ENCODE assay signal across 19 cellular contexts in the genomic region with DNA sequence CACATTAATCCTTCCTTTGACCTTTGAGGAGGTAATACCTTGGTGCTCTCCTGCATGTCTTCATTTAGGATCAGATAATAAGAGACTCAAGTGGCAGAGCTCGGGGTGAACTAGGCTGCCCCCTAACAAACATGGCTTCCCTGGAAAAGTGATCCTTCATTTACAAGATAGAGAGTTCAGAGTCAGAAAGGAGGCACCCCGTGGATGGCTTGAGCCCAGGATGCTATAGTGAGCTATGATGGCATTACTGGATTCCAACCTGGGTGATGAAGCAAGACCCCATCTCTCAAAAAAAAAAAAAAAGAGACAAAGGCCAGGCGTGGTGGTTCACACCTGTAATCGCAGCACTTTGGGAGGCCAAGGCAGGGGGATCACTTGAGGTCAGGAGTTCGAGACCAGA. TPM values are rescaled to one million over a fixed set of nuclear protein-coding genes. Genes with fewer than 3 reads are reported as not detected.
A peak's percentile ranks its signal among the peaks of the same experiment; 100 is the strongest.
DNase-seq lines count a peak whose midpoint lies in the region; ATAC-seq and TF ChIP-seq lines count a peak whose summit lies in the region.
"Had no signal": no experiment of that assay in that cellular context is flagged by ENCODE, and none has a peak within 500 bp of the region (broad histone marks: within the 10 kb centered on the region; RNA-seq: fewer than 3 reads in every experiment).

No MANE protein-coding gene starts in this region.

- H3K4me3 ChIP-seq in lower lobe of right lung (no peak overlapping the region), gastroesophageal sphincter (no peak overlapping the region)
- H3K4me3 ChIP-seq: K562, left lung, neural progenitor cell, prostate gland had no signal

- peaks cover 87% of the 10 kb centered on the region for H3K4me1 Mint-ChIP-seq in stimulated activated naive CD8-positive, alpha-beta T cell treated with anti-CD3 and anti-CD28 coated beads, Interleukin-15, Interleukin-2, amounts not matched to agents 100 ng/mL and 50 ng/mL, for 24 hours (ENCODE audit: low read depth)
- H3K4me1 Mint-ChIP-seq in T-cell, result peaks cover 83 to 88% (median 85%) of the 10 kb centered on the region in 3 donors
- H3K4me1 Mint-ChIP-seq in glutamatergic neuron (ENCODE audit: low read depth, unreplicated experiment), result peaks cover 22% of the 10 kb centered on the region

- WGBS in gastroesophageal sphincter (ENCODE audit: low coverage in 1 of 2), 2 donors, result 82 to 83% methylated on average over 1 to 5 of the region's 5 CpGs

- H3K27me3 Mint-ChIP-seq in stimulated activated naive CD8-positive, alpha-beta T cell treated with anti-CD3 and anti-CD28 coated beads, Interleukin-15, Interleukin-2, amounts not matched to agents 100 ng/mL and 50 ng/mL, for 24 hours, result no peaks in the 10 kb centered on the region
- H3K27me3 Mint-ChIP-seq in T-cell (no peaks in the 10 kb centered on the region), glutamatergic neuron (ENCODE audit: unreplicated experiment) (no peaks in the 10 kb centered on the region)

- intact Hi-C loops in lower lobe of right lung (cut with DNase I), result no loop called here

- DNase-seq in stimulated activated naive CD8-positive, alpha-beta T cell treated with anti-CD3 and anti-CD28 coated beads, Interleukin-15, Interleukin-2, amounts not matched to agents 100 U/mL and 50 U/mL, for 24 hours, result no peak
- no peak for DNase-seq in T-cell
- no peak for DNase-seq in lower lobe of right lung
- DNase-seq in glutamatergic neuron, result no peak
- DNase-seq in NCI-H82 treated with DMSO at 0.1 percent for 48 hours (lab: John Stamatoyannopoulos, UW; ENCODE audit: unreplicated experiment), result no peak
- DNase-seq: amniotic stem cell, dermis blood vessel endothelial cell, heart right ventricle, left lung, NCI-H1436, NCI-H2171, T-helper 2 cell had no signal

- POLR2A ChIA-PET in T-cell (lab: Charles Lee), result interaction anchor here (0.6 to 1.2 kb wide), 9 partner anchors 8 to 987 kb away, joined by 3 to 9 read pairs (median 4); partner anchors contain the start of genes KAT7 (in 1 of the 2) and PPP1R9B (in 1 of the 2)

- TF ChIP-seq CTCF in lower lobe of right lung (IDR thresholded peaks at IDR 0.05) (no peak), glutamatergic neuron (IDR thresholded peaks at IDR 0.05; ENCODE audit: partially characterized antibody, unreplicated experiment) (no peak), gastroesophageal sphincter (IDR thresholded peaks at IDR 0.05) (no peak)

- no peaks in the 10 kb centered on the region for H3K36me3 ChIP-seq in lower lobe of right lung
- peaks cover 0 to 9% of the 10 kb centered on the region in 2 donors for H3K36me3 ChIP-seq in gastroesophageal sphincter
- H3K36me3 ChIP-seq: neural progenitor cell, prostate gland had no signal

- peak overlapping the region; percentile 70 for H3K27ac Mint-ChIP-seq in stimulated activated naive CD8-positive, alpha-beta T cell treated with anti-CD3 and anti-CD28 coated beads, Interleukin-15, Interleukin-2, amounts not matched to agents 100 ng/mL and 50 ng/mL, for 24 hours
- H3K27ac Mint-ChIP-seq in T-cell (peak overlapping the region; percentile 80 to 96), glutamatergic neuron (ENCODE audit: unreplicated experiment) (no peak overlapping the region)
- H3K27ac Mint-ChIP-seq: neural progenitor cell had no signal

- no peak for TF ChIP-seq EP300 in gastroesophageal sphincter (IDR thresholded peaks at IDR 0.05)

- H3K9me3 Mint-ChIP-seq in stimulated activated naive CD8-positive, alpha-beta T cell treated with anti-CD3 and anti-CD28 coated beads, Interleukin-15, Interleukin-2, amounts not matched to agents 100 ng/mL and 50 ng/mL, for 24 hours, result no peaks in the 10 kb centered on the region
- H3K9me3 Mint-ChIP-seq in T-cell, result no peaks in the 10 kb centered on the region
- peaks cover 2% of the 10 kb centered on the region for H3K9me3 Mint-ChIP-seq in glutamatergic neuron (ENCODE audit: unreplicated experiment)
- H3K9me3 Mint-ChIP-seq: neural progenitor cell had no signal

- H3K27me3 ChIP-seq in lower lobe of right lung (ENCODE audit: low read depth) (no peaks in the 10 kb centered on the region), gastroesophageal sphincter (no peaks in the 10 kb centered on the region)
- H3K27me3 ChIP-seq: heart right ventricle, left lung, neural progenitor cell had no signal

- CTCF ChIA-PET in T-cell (lab: Charles Lee), result interaction anchor here (0.6 to 1.6 kb wide), 4 partner anchors 15 to 388 kb away, joined by 3 to 4 read pairs (median 3); no protein-coding TSS in a partner anchor

- H3K4me3 Mint-ChIP-seq in stimulated activated naive CD8-positive, alpha-beta T cell treated with anti-CD3 and anti-CD28 coated beads, Interleukin-15, Interleukin-2, amounts not matched to agents 100 ng/mL and 50 ng/mL, for 24 hours, result no peak overlapping the region
- H3K4me3 Mint-ChIP-seq in T-cell, result peak overlapping the region in 2 of 3 donors; percentile 1 to 52
- H3K4me3 Mint-ChIP-seq in glutamatergic neuron (ENCODE audit: unreplicated experiment), result no peak overlapping the region
- H3K4me3 Mint-ChIP-seq: neural progenitor cell had no signal

- H3K9me3 ChIP-seq in lower lobe of right lung (no peaks in the 10 kb centered on the region), gastroesophageal sphincter (no peaks in the 10 kb centered on the region)
- H3K9me3 ChIP-seq: heart right ventricle, left lung, prostate gland had no signal

- H3K36me3 Mint-ChIP-seq in stimulated activated naive CD8-positive, alpha-beta T cell treated with anti-CD3 and anti-CD28 coated beads, Interleukin-15, Interleukin-2, amounts not matched to agents 100 ng/mL and 50 ng/mL, for 24 hours (ENCODE audit: low read depth), result peaks cover 21% of the 10 kb centered on the region
- H3K36me3 Mint-ChIP-seq in T-cell (peaks cover 42% of the 10 kb centered on the region), glutamatergic neuron (ENCODE audit: unreplicated experiment) (no peaks in the 10 kb centered on the region)

- H3K4me1 ChIP-seq in lower lobe of right lung (peaks cover 32% of the 10 kb centered on the region), gastroesophageal sphincter (peaks cover 0 to 84% (median 0%) of the 10 kb centered on the region in 3 donors)
- H3K4me1 ChIP-seq: prostate gland had no signal

- ATAC-seq in stimulated activated naive CD8-positive, alpha-beta T cell treated with anti-CD3 and anti-CD28 coated beads, Interleukin-15, Interleukin-2, amounts not matched to agents 100 U/mL and 50 U/mL, for 24 hours, result no peak
- ATAC-seq in T-cell (replicated peaks in 1 of 4) (no peak), lower lobe of right lung (no peak), gastroesophageal sphincter (no peak), HG02870 (IDR thresholded peaks at IDR 0.05; ENCODE audit: unreplicated experiment) (no peak)
- ATAC-seq: HCT116 had no signal

- no peak for TF ChIP-seq POLR2A in gastroesophageal sphincter (IDR thresholded peaks at IDR 0.05)

- H3K27ac ChIP-seq in lower lobe of right lung (peak overlapping the region; percentile 3), gastroesophageal sphincter (peak overlapping the region in 2 of 4 donors; percentile 32 to 43)
- H3K27ac ChIP-seq: left lung, neural progenitor cell, prostate gland had no signal

RNA-seq across cellular contexts. Expression of gene FAM117A, which starts 7.6 kb away (rescaled TPM):
- 100 to 1,000 TPM in 2 of 5 donors, 10 to 100 TPM in 3; 71.9 to 105 (median 99.1) TPM for total RNA-seq in T-cell
- total RNA-seq in lower lobe of right lung, result 16.4 TPM
- total RNA-seq in glutamatergic neuron (ENCODE audit: unreplicated experiment), result 11.9 TPM
- 10 to 100 TPM; 12.4 to 39.5 (median 19.8) TPM for total RNA-seq in gastroesophageal sphincter

RNA-seq across cellular contexts. Expression of gene KAT7, which starts 32.2 kb away (rescaled TPM):
- 100 to 1,000 TPM in 2 of 5 donors, 10 to 100 TPM in 3; 96.8 to 197 (median 99.7) TPM for total RNA-seq in T-cell
- total RNA-seq in lower lobe of right lung, result 56.7 TPM
- total RNA-seq in glutamatergic neuron (ENCODE audit: unreplicated experiment), result 65.7 TPM
- total RNA-seq in gastroesophageal sphincter, result 10 to 100 TPM; 37.7 to 54.1 (median 46.1) TPM

RNA-seq across cellular contexts. Expression of gene SLC35B1, which starts 48.6 kb away (rescaled TPM):
- total RNA-seq in T-cell, result 10 to 100 TPM; 40.5 to 57.1 (median 42.8) TPM
- 38.9 TPM for total RNA-seq in lower lobe of right lung
- 123 TPM for total RNA-seq in glutamatergic neuron (ENCODE audit: unreplicated experiment)
- 10 to 100 TPM; 17.9 to 35.6 (median 19.5) TPM for total RNA-seq in gastroesophageal sphincter

Comparison
In these comparisons a context has a peak if more than half of its experiments do, and no peak if none do; other contexts are left out.
1. H3K4me3 Mint-ChIP-seq: peak in T-cell (2 of 3); none in stimulated activated naive CD8-positive, alpha-beta T cell treated with anti-CD3 and anti-CD28 coated beads, Interleukin-15, Interleukin-2, amounts not matched to agents 100 ng/mL and 50 ng/mL, for 24 hours (single experiment) and glutamatergic neuron (single experiment).